Comparison of ENCODE assay signal across 11 cellular contexts in the genomic region with DNA sequence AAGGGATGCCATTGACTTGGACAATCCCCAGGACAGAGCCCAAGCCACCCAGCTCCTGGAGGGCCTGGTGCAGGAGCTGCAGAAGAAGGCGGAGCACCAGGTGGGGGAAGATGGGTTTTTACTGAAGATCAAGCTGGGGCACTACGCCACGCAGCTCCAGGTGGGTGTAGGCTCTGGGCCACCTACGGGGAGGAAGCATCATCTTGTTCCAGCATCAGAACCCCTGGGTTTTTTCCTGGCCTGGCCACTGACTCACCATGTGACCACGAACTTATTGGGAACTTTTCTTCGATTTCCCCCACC. TPM values are rescaled to one million over a fixed set of nuclear protein-coding genes. Genes with fewer than 3 reads are reported as not detected.
A peak's percentile ranks its signal among the peaks of the same experiment; 100 is the strongest.
DNase-seq lines count a peak whose midpoint lies in the region; ATAC-seq and TF ChIP-seq lines count a peak whose summit lies in the region.
"Had no signal": no experiment of that assay in that cellular context is flagged by ENCODE, and none has a peak within 500 bp of the region (broad histone marks: within the 10 kb centered on the region; RNA-seq: fewer than 3 reads in every experiment).

No MANE protein-coding gene starts in this region.

- H3K36me3 Mint-ChIP-seq in activated T-helper 17 cell treated with anti-CD3 and anti-CD28 coated beads, Interleukin-2, amount 50 U/mL, for 72 hours (ENCODE audit: low read depth): peaks cover 92% of the 10 kb centered on the region
- H3K36me3 Mint-ChIP-seq in stimulated activated naive CD8-positive, alpha-beta T cell treated with anti-CD3 and anti-CD28 coated beads, Interleukin-15, Interleukin-2, amounts not matched to agents 100 ng/mL and 50 ng/mL, for 24 hours (ENCODE audit: low read depth): peaks cover 59% of the 10 kb centered on the region
- H3K36me3 Mint-ChIP-seq: neural progenitor cell had no signal

- H3K9me2 ChIP-seq in SK-N-SH: no peaks in the 10 kb centered on the region

- peak overlapping the region; percentile 92 for H3K27ac Mint-ChIP-seq in activated T-helper 17 cell treated with anti-CD3 and anti-CD28 coated beads, Interleukin-2, amount 50 U/mL, for 72 hours
- peak overlapping the region; percentile 93 for H3K27ac Mint-ChIP-seq in stimulated activated naive CD8-positive, alpha-beta T cell treated with anti-CD3 and anti-CD28 coated beads, Interleukin-15, Interleukin-2, amounts not matched to agents 100 ng/mL and 50 ng/mL, for 24 hours
- H3K27ac Mint-ChIP-seq: neural progenitor cell had no signal

- H3K18ac ChIP-seq in neuronal stem cell (ENCODE audit: low read length): no peak overlapping the region

- H3K27me3 Mint-ChIP-seq in activated T-helper 17 cell treated with anti-CD3 and anti-CD28 coated beads, Interleukin-2, amount 50 U/mL, for 72 hours: no peaks in the 10 kb centered on the region
- H3K27me3 Mint-ChIP-seq in stimulated activated naive CD8-positive, alpha-beta T cell treated with anti-CD3 and anti-CD28 coated beads, Interleukin-15, Interleukin-2, amounts not matched to agents 100 ng/mL and 50 ng/mL, for 24 hours: no peaks in the 10 kb centered on the region

- no peaks in the 10 kb centered on the region for H3K36me3 ChIP-seq in SK-N-SH (replicated peaks in 1 of 2; ENCODE audit: control insufficient read depth in 1 of 2, insufficient read depth in 2 of 2, low read length in 1 of 2)
- no peaks in the 10 kb centered on the region for H3K36me3 ChIP-seq in neuronal stem cell (replicated peaks in 1 of 2; ENCODE audit: control insufficient read depth in 2 of 2, insufficient read depth in 2 of 2, low read length in 2 of 2)
- H3K36me3 ChIP-seq: neural progenitor cell had no signal

- WGBS in SK-N-SH (ENCODE audit: low lambda C conversion rate): 93% methylated on average over 6 of the region's 6 CpGs
- no CpG with 5 or more reads among the region's 6 CpGs for WGBS in neuronal stem cell (ENCODE audit: extremely low coverage in 2 of 2, insufficient read length in 2 of 2, insufficient replicate concordance in 1 of 2), 2 donors

- no peak overlapping the region for H2AK5ac ChIP-seq in neuronal stem cell (ENCODE audit: low read depth, low read length)

- no peak overlapping the region for H3K14ac ChIP-seq in neuronal stem cell (ENCODE audit: low read length)

- H3K9ac ChIP-seq in SK-N-SH (no peak overlapping the region), neuronal stem cell (ENCODE audit: low read depth, low read length, poor library complexity) (no peak overlapping the region)
- H3K9ac ChIP-seq: neural progenitor cell had no signal

- no peaks in the 10 kb centered on the region for H4K20me1 ChIP-seq in SK-N-SH (ENCODE audit: insufficient read depth)

- no peak overlapping the region for H3K27ac ChIP-seq in SK-N-SH (ENCODE audit: low read depth in 2 of 2, low read length in 1 of 2)
- H3K27ac ChIP-seq in neuronal stem cell (replicated peaks; ENCODE audit: low read length): no peak overlapping the region
- H3K27ac ChIP-seq: 22Rv1, neural progenitor cell had no signal

- no peak for TF ChIP-seq CTCF in SK-N-SH (IDR thresholded peaks at IDR 0.05)

- peaks cover 29% of the 10 kb centered on the region for H3K4me1 Mint-ChIP-seq in activated T-helper 17 cell treated with anti-CD3 and anti-CD28 coated beads, Interleukin-2, amount 50 U/mL, for 72 hours
- H3K4me1 Mint-ChIP-seq in stimulated activated naive CD8-positive, alpha-beta T cell treated with anti-CD3 and anti-CD28 coated beads, Interleukin-15, Interleukin-2, amounts not matched to agents 100 ng/mL and 50 ng/mL, for 24 hours (ENCODE audit: low read depth): peaks cover 70% of the 10 kb centered on the region

- no peaks in the 10 kb centered on the region for H3K9me3 ChIP-seq in SK-N-SH
- no peaks in the 10 kb centered on the region for H3K9me3 ChIP-seq in neuronal stem cell (replicated peaks in 1 of 2; ENCODE audit: control insufficient read depth in 2 of 2, insufficient read depth in 1 of 2, low read depth in 1 of 2, low read length in 2 of 2)
- H3K9me3 ChIP-seq: tibial nerve had no signal

- no peak overlapping the region for H2BK120ac ChIP-seq in neuronal stem cell (ENCODE audit: low read depth, low read length)

- no peaks in the 10 kb centered on the region for H3K79me2 ChIP-seq in SK-N-SH (ENCODE audit: insufficient read depth)

- DNase-seq in SK-N-SH: peak; percentile 16
- DNase-seq in neuronal stem cell (ENCODE audit: low spot score): no peak
- no peak for DNase-seq in RPMI8226

- no peak overlapping the region for H3K4ac ChIP-seq in neuronal stem cell (ENCODE audit: low read length)

- TF ChIP-seq RAD21 in SK-N-SH (IDR thresholded peaks at IDR 0.05; ENCODE audit: low read length): no peak

- H3K27me3 ChIP-seq in SK-N-SH (ENCODE audit: insufficient read depth) (no peaks in the 10 kb centered on the region), neuronal stem cell (ENCODE audit: control insufficient read depth in 3 of 3, insufficient read depth in 3 of 3, low read depth in 1 of 3, low read length in 3 of 3) (peaks cover 7 to 46% (median 38%) of the 10 kb centered on the region in 3 experiments)
- H3K27me3 ChIP-seq: tibial nerve had no signal

- no peak overlapping the region for H3K23ac ChIP-seq in neuronal stem cell (ENCODE audit: low read depth, low read length, poor library complexity)

- CTCF ChIA-PET in SK-N-SH (lab: Yijun Ruan, JAX): interaction anchor here (1.3 to 2.1 kb wide), 4 partner anchors 10 to 33 kb away, joined by 3 to 5 read pairs (median 5); no protein-coding TSS in a partner anchor

- TF ChIP-seq EP300 in SK-N-SH (IDR thresholded peaks at IDR 0.05; ENCODE audit: borderline replicate concordance in 1 of 2, low read depth in 1 of 2, low read length in 1 of 2): no peak

- peaks cover 2% of the 10 kb centered on the region for H3K79me1 ChIP-seq in neuronal stem cell (ENCODE audit: low read depth, low read length)

- H4K91ac ChIP-seq in neuronal stem cell (ENCODE audit: low read depth, low read length, poor library complexity): no peak overlapping the region

- POLR2A ChIA-PET in SK-N-SH (lab: Yijun Ruan, JAX): no interaction called here

- H3K9me3 Mint-ChIP-seq in activated T-helper 17 cell treated with anti-CD3 and anti-CD28 coated beads, Interleukin-2, amount 50 U/mL, for 72 hours: no peaks in the 10 kb centered on the region
- no peaks in the 10 kb centered on the region for H3K9me3 Mint-ChIP-seq in stimulated activated naive CD8-positive, alpha-beta T cell treated with anti-CD3 and anti-CD28 coated beads, Interleukin-15, Interleukin-2, amounts not matched to agents 100 ng/mL and 50 ng/mL, for 24 hours

- peaks cover 0 to 7% of the 10 kb centered on the region in 2 experiments; a peak in 1 of 4 replicates for H3K4me1 ChIP-seq in SK-N-SH (ENCODE audit: control insufficient read depth in 1 of 2, insufficient read depth in 2 of 2, low read depth in 1 of 2, low read length in 1 of 2)
- peaks cover 2 to 13% of the 10 kb centered on the region in 2 donors for H3K4me1 ChIP-seq in neuronal stem cell (ENCODE audit: control insufficient read depth in 2 of 2, insufficient read depth in 1 of 2, low read depth in 1 of 2, low read length in 2 of 2)
- H3K4me1 ChIP-seq: neural progenitor cell had no signal

- no peak overlapping the region for H4K8ac ChIP-seq in neuronal stem cell (ENCODE audit: low read depth, low read length)

- no peak overlapping the region for H3K4me2 ChIP-seq in SK-N-SH
- H3K4me2 ChIP-seq in neuronal stem cell (ENCODE audit: insufficient read depth, low read length, poor library complexity, severe bottlenecking): no peak overlapping the region
- H3K4me2 ChIP-seq: neural progenitor cell had no signal

- no peak overlapping the region for H2BK15ac ChIP-seq in neuronal stem cell (ENCODE audit: low read length)

- H3K4me3 Mint-ChIP-seq in activated T-helper 17 cell treated with anti-CD3 and anti-CD28 coated beads, Interleukin-2, amount 50 U/mL, for 72 hours: peak overlapping the region; percentile 92
- peak overlapping the region; percentile 92 for H3K4me3 Mint-ChIP-seq in stimulated activated naive CD8-positive, alpha-beta T cell treated with anti-CD3 and anti-CD28 coated beads, Interleukin-15, Interleukin-2, amounts not matched to agents 100 ng/mL and 50 ng/mL, for 24 hours

- H2AFZ ChIP-seq in SK-N-SH (ENCODE audit: low read depth): no peak overlapping the region
- no peak overlapping the region for H2AFZ ChIP-seq in neuronal stem cell (ENCODE audit: low read length)
- H2AFZ ChIP-seq: neural progenitor cell had no signal

- no peak overlapping the region for H2BK12ac ChIP-seq in neuronal stem cell (ENCODE audit: low read length)

- peaks cover 4% of the 10 kb centered on the region for H3F3A ChIP-seq in SK-N-SH (replicated peaks; ENCODE audit: insufficient read depth)

- no peak overlapping the region for H3K4me3 ChIP-seq in SK-N-SH (ENCODE audit: low read depth in 2 of 2, low read length in 1 of 2)
- H3K4me3 ChIP-seq in neuronal stem cell (ENCODE audit: low read length in 2 of 2): no peak overlapping the region
- H3K4me3 ChIP-seq: neural progenitor cell had no signal

- H2BK5ac ChIP-seq in neuronal stem cell (ENCODE audit: low read length): peak overlapping the region; percentile 66

- no peak for ATAC-seq in SK-N-SH treated with all-trans-retinoic acid at 6 μM for 48 hours
- ATAC-seq in activated T-helper 17 cell treated with anti-CD3 and anti-CD28 coated beads, Interleukin-2, amount 50 U/mL, for 72 hours (replicated peaks): peak; percentile 44
- ATAC-seq in GM21526 (IDR thresholded peaks at IDR 0.05; ENCODE audit: low FRiP score, unreplicated experiment): no peak
- ATAC-seq in HG03521 (IDR thresholded peaks at IDR 0.05; ENCODE audit: unreplicated experiment): no peak

TF ChIP-seq in SK-N-SH, 30 proteins besides CTCF, POLR2A, EP300 and RAD21:
- TF ChIP-seq RCOR1 (IDR thresholded peaks at IDR 0.05; ENCODE audit: low read length): no peak
- no peak for TF ChIP-seq EZH2phosphoT487 (IDR thresholded peaks at IDR 0.05; ENCODE audit: borderline replicate concordance, low read depth)

TF ChIP-seq in SK-N-SH treated with all-trans-retinoic acid at 6 μM for 48 hours, 23 proteins besides CTCF, POLR2A, EP300 and RAD21 (continues in another document):
- TF ChIP-seq TCF4 (CRISPR knock-in tag; IDR thresholded peaks at IDR 0.05; ENCODE audit: borderline replicate concordance) (no peak), RARB (CRISPR knock-in tag; IDR thresholded peaks at IDR 0.05) (no peak)

RNA-seq across cellular contexts. Expression of a gene that starts 1.5 kb away (rescaled TPM):
- polyA plus RNA-seq in SK-N-SH (2012; rRNA removed): 1.4 and 2.3 TPM in 2 replicates
- 0.85 and 1.7 TPM in 2 replicates for polyA plus RNA-seq in SK-N-SH (2012; cell fraction: cytosol; rRNA removed)
- polyA plus RNA-seq in SK-N-SH (2012; cell fraction: nucleus; rRNA removed): 5.1 and 5.8 TPM in 2 replicates
- 100 to 1,000 TPM; 133 to 305 TPM for total RNA-seq in activated T-helper 17 cell treated with anti-CD3 and anti-CD28 coated beads, Interleukin-2, amount 50 U/mL, for 72 hours
- 1.8 TPM for polyA plus RNA-seq in neuronal stem cell (2013, experiment 1 of 2)
- polyA plus RNA-seq in neuronal stem cell (2013, experiment 2 of 2): 1.7 TPM

RNA-seq across cellular contexts. Expression of a gene that starts 13.6 kb away (rescaled TPM):
- 23.6 and 27.7 TPM in 2 replicates for polyA plus RNA-seq in SK-N-SH (2012; rRNA removed)
- 12.5 and 15.6 TPM in 2 replicates for polyA plus RNA-seq in SK-N-SH (2012; cell fraction: cytosol; rRNA removed)
- 64.3 and 77.5 TPM in 2 replicates for polyA plus RNA-seq in SK-N-SH (2012; cell fraction: nucleus; rRNA removed)
- 100 to 1,000 TPM; 124 to 255 TPM for total RNA-seq in activated T-helper 17 cell treated with anti-CD3 and anti-CD28 coated beads, Interleukin-2, amount 50 U/mL, for 72 hours
- 38.6 TPM for polyA plus RNA-seq in neuronal stem cell (2013, experiment 1 of 2)
- polyA plus RNA-seq in neuronal stem cell (2013, experiment 2 of 2): 40.6 TPM
